Comparison of ENCODE assay signal across 24 cellular contexts in genomic region chr9:98522487-98522886, GRCh38.
"Had no signal": no experiment of that assay in that cellular context is flagged by ENCODE, and none has a peak within 500 bp of the region (broad histone marks: within the 10 kb centered on the region; RNA-seq: fewer than 3 reads in every experiment).

No MANE protein-coding gene starts in this region.

- H3K9me3 ChIP-seq: esophagus squamous epithelium, gastrocnemius medialis, lower lobe of right lung, ovary, upper lobe of left lung, vagina had no signal

- H3K4me1 ChIP-seq: breast epithelium, esophagus squamous epithelium, gastrocnemius medialis, left lung, lower lobe of right lung, upper lobe of left lung, vagina had no signal

- H3K36me3 ChIP-seq: breast epithelium, esophagus squamous epithelium, gastrocnemius medialis, left lung, lower lobe of right lung, ovary, upper lobe of left lung, vagina, WERI-Rb-1 had no signal

- FAIRE-seq: islet of Langerhans had no signal

- DNase-seq: activated CD4-positive, alpha-beta memory T cell treated with anti-CD3 and anti-CD28 coated beads, Interleukin-2, amount 10 ng/mL, durations not matched to agents 7 days and 5 days; activated CD4-positive, alpha-beta T cell treated with anti-CD3 and anti-CD28 coated beads, Interleukin-2, amount 10 ng/mL, durations not matched to agents 24 days and 14 days; activated CD8-positive, alpha-beta memory T cell treated with anti-CD3 and anti-CD28 coated beads, Interleukin-2, amount 50 U/mL, for 48 hours; activated T-cell treated with anti-CD3 and anti-CD28 coated beads, Interleukin-2, amount 50 U/mL, for 24 hours; endodermal cell; esophagus squamous epithelium; gastrocnemius medialis; glutamatergic neuron; left lung; lower lobe of right lung; ovary; stimulated activated CD4-positive, alpha-beta T cell treated with anti-CD3 and anti-CD28 coated beads, Interleukin-12 subunit alpha, Interleukin-12 subunit beta, amount 100 ng/mL, for 4 hours; stimulated activated CD4-positive, alpha-beta T cell treated with anti-CD3 and anti-CD28 coated beads, Interleukin-4, amount 100 ng/mL, for 1 hour; T-helper 17 cell; T1000; upper lobe of left lung; WERI-Rb-1 had no signal

- H3K27me3 ChIP-seq: ovary, upper lobe of left lung, vagina had no signal

- ATAC-seq: activated CD4-positive, CD25-positive, alpha-beta regulatory T cell treated with anti-CD3 and anti-CD28 coated beads, Interleukin-2, amount 50 U/mL, for 24 hours; gastrocnemius medialis; left lung; lower lobe of right lung; sciatic nerve; T-helper 17 cell had no signal

- H3K4me3 ChIP-seq: breast epithelium, esophagus squamous epithelium, gastrocnemius medialis, left lung, lower lobe of right lung, ovary, skin epidermis, upper lobe of left lung, vagina had no signal

- H3K27ac ChIP-seq: breast epithelium, epithelial cell of prostate, esophagus squamous epithelium, gastrocnemius medialis, left lung, lower lobe of right lung, ovary, skin epidermis, upper lobe of left lung, vagina, WERI-Rb-1 had no signal
